In the genomic region with DNA sequence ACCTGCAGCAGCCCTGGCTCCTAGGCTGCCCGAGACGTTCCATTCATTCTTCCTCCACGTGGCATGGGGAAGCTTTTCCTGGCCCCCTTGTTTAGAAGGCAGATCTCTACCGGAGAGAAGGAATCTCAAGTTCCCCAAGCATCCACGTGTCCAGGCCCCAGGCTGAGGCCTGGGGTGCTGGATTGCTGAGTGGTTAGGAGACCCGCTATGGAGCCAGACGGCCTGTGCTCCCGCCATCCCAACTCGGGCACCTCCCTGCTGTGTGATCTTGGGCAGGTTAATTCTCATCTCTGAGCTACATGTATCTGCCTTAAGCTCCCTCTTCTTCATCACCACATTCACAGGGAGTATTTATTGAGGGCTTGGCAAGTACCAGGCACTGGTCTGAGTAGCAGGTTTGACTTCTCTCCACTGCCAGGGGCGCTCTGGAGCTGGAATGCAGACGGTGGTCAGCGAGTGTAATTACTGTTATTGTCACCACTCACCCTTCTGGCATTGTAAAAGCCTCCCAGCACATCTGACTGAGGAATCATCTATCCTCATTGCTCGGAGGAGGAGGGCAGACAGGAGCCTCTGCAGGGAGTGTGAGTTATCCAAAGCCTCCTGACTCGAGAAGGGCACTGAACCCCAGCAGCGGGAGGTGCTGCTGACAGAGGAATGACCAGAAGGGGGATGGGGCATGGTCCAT, we compare ENCODE assay signal across 10 cellular contexts. TPM values are rescaled to one million over a fixed set of nuclear protein-coding genes. Genes with fewer than 3 reads are reported as not detected.
DNase-seq lines count a peak whose midpoint lies in the region; ATAC-seq and TF ChIP-seq lines count a peak whose summit lies in the region.
"Had no signal": no experiment of that assay in that cellular context is flagged by ENCODE, and none has a peak within 500 bp of the region (broad histone marks: within the 10 kb centered on the region; RNA-seq: fewer than 3 reads in every experiment).

No MANE protein-coding gene starts in this region.

- H3F3A ChIP-seq in neural cell (ENCODE audit: insufficient read depth, low read length, poor library complexity, severe bottlenecking), result no peaks in the 10 kb centered on the region

- no peak overlapping the region for H3K27ac ChIP-seq in neural cell (ENCODE audit: low read length)
- H3K27ac ChIP-seq: KMS-11 had no signal

- H3K27ac Mint-ChIP-seq in Caco-2 (ENCODE audit: unreplicated experiment), result peak overlapping the region; percentile 27
- peak overlapping the region; percentile 36 for H3K27ac Mint-ChIP-seq in endothelial cell (ENCODE audit: unreplicated experiment)
- no peak overlapping the region for H3K27ac Mint-ChIP-seq in activated naive CD4-positive, alpha-beta T cell treated with anti-CD3 and anti-CD28 coated beads, Interleukin-2, amount 50 U/mL, for 72 hours

- H3K9me3 ChIP-seq in Caco-2 (no peaks in the 10 kb centered on the region), neural cell (ENCODE audit: low read length) (no peaks in the 10 kb centered on the region)
- H3K9me3 ChIP-seq: prostate gland had no signal

- no peaks in the 10 kb centered on the region for H3K9me2 ChIP-seq in neural cell (ENCODE audit: insufficient read depth, low read length)

- H3K27me3 Mint-ChIP-seq in Caco-2 (ENCODE audit: insufficient read depth, unreplicated experiment) (no peaks in the 10 kb centered on the region), endothelial cell (ENCODE audit: unreplicated experiment) (peaks cover 7% of the 10 kb centered on the region)

- ATAC-seq in GM21576 (IDR thresholded peaks at IDR 0.05; ENCODE audit: unreplicated experiment) (no peak), GM21529 (IDR thresholded peaks at IDR 0.05; ENCODE audit: unreplicated experiment) (no peak)
- no peak for ATAC-seq in activated naive CD4-positive, alpha-beta T cell treated with anti-CD3 and anti-CD28 coated beads, Interleukin-2, amount 50 U/mL, for 72 hours

- H3K4me2 ChIP-seq in neural cell (ENCODE audit: low read length), result no peak overlapping the region
- H3K4me2 ChIP-seq: KMS-11 had no signal

- no peak overlapping the region for H2AFZ ChIP-seq in neural cell (ENCODE audit: low read depth, low read length)

- no TSS peak for BruUV-seq in Caco-2 (replicated peaks; lab: Mats Ljungman, UMichigan)

- H3K4me3 ChIP-seq in Caco-2 (ENCODE audit: low read depth, low read length), result no peak overlapping the region
- H3K4me3 ChIP-seq in neural cell (ENCODE audit: low read length), result no peak overlapping the region
- H3K4me3 ChIP-seq: prostate gland had no signal

- peaks cover 25% of the 10 kb centered on the region for H3K4me1 ChIP-seq in Caco-2

- CTCF ChIA-PET in Caco-2 (lab: Charles Lee), result interaction anchor here (1.5 kb wide), 1 partner anchor 27 kb away, joined by 6 read pairs; no protein-coding TSS in a partner anchor

- H3K36me3 ChIP-seq in Caco-2 (ENCODE audit: control insufficient read depth, insufficient read depth, low read length) (peaks cover 3% of the 10 kb centered on the region), neural cell (ENCODE audit: insufficient read depth, low read length) (no peaks in the 10 kb centered on the region)
- H3K36me3 ChIP-seq: prostate gland had no signal

- H4K20me1 ChIP-seq in neural cell (ENCODE audit: insufficient read depth), result no peaks in the 10 kb centered on the region

- H3K9me3 Mint-ChIP-seq in Caco-2 (ENCODE audit: unreplicated experiment) (no peaks in the 10 kb centered on the region), endothelial cell (ENCODE audit: unreplicated experiment) (no peaks in the 10 kb centered on the region)
- no peaks in the 10 kb centered on the region for H3K9me3 Mint-ChIP-seq in activated naive CD4-positive, alpha-beta T cell treated with anti-CD3 and anti-CD28 coated beads, Interleukin-2, amount 50 U/mL, for 72 hours

- no peaks in the 10 kb centered on the region for H3K27me3 ChIP-seq in Caco-2 (replicated peaks; ENCODE audit: control insufficient read depth, insufficient read depth, low read length)
- H3K27me3 ChIP-seq in neural cell (ENCODE audit: insufficient read depth, low read depth, low read length), result no peaks in the 10 kb centered on the region

- H3K36me3 Mint-ChIP-seq in Caco-2 (ENCODE audit: insufficient read depth, unreplicated experiment) (peaks cover 17% of the 10 kb centered on the region), endothelial cell (ENCODE audit: low read depth, unreplicated experiment) (peaks cover 4% of the 10 kb centered on the region)
- no peaks in the 10 kb centered on the region for H3K36me3 Mint-ChIP-seq in activated naive CD4-positive, alpha-beta T cell treated with anti-CD3 and anti-CD28 coated beads, Interleukin-2, amount 50 U/mL, for 72 hours

- H3K4me1 Mint-ChIP-seq in Caco-2 (ENCODE audit: low read depth, unreplicated experiment), result peaks cover 30% of the 10 kb centered on the region
- peaks cover 12% of the 10 kb centered on the region for H3K4me1 Mint-ChIP-seq in endothelial cell (ENCODE audit: unreplicated experiment)

- no peaks in the 10 kb centered on the region for H3K79me2 ChIP-seq in neural cell (replicated peaks; ENCODE audit: insufficient read depth, low read length)

- intact Hi-C loops in Caco-2 (cut with micrococcal nuclease; ENCODE audit: unreplicated experiment), result no loop called here

- TF ChIP-seq RAD21 in neural cell (conservative IDR thresholded peaks at IDR 0.05), result no peak

- no peak for TF ChIP-seq EP300 in neural cell (conservative IDR thresholded peaks at IDR 0.05; ENCODE audit: poor library complexity, severe bottlenecking)

- POLR2A ChIA-PET in Caco-2 (lab: Charles Lee), result no interaction called here

- DNase-seq in Caco-2, result peak in 1 of 2 experiments; percentile 44
- peak; percentile 7 for DNase-seq in OCI-M1 (lab: John Stamatoyannopoulos, UW)
- peak; percentile 46 for DNase-seq in endothelial cell (ENCODE audit: low spot score)
- no peak for DNase-seq in T-helper 9 cell
- no peak for DNase-seq in activated naive CD4-positive, alpha-beta T cell treated with anti-CD3 and anti-CD28 coated beads, Interleukin-2, amount 50 U/mL, for 72 hours (ENCODE audit: low spot score in 2 of 2)

- H3K9ac ChIP-seq in neural cell (ENCODE audit: low read length), result no peak overlapping the region
- H3K9ac ChIP-seq: KMS-11 had no signal

- H3K4me3 Mint-ChIP-seq in Caco-2 (ENCODE audit: unreplicated experiment) (no peak overlapping the region), endothelial cell (ENCODE audit: unreplicated experiment) (no peak overlapping the region)

- TF ChIP-seq CTCF in Caco-2 (IDR thresholded peaks at IDR 0.05; ENCODE audit: insufficient read depth in 1 of 2, low read depth in 1 of 2, low read length in 1 of 2, severe bottlenecking in 1 of 2, unreplicated experiment in 1 of 2) (no peak), endothelial cell (IDR thresholded peaks at IDR 0.05; ENCODE audit: unreplicated experiment) (no peak), neural cell (IDR thresholded peaks at IDR 0.05; ENCODE audit: poor library complexity, severe bottlenecking) (peak; percentile 32)

TF ChIP-seq in neural cell, 6 proteins besides CTCF, POLR2A, EP300 and RAD21:
- TF ChIP-seq EZH2 (IDR thresholded peaks at IDR 0.05; ENCODE audit: borderline replicate concordance, insufficient read depth, low read length, poor library complexity, severe bottlenecking), result no peak
- no peak for TF ChIP-seq TAF1 (IDR thresholded peaks at IDR 0.05; ENCODE audit: low read depth)
- no peak for TF ChIP-seq SMC3 (conservative IDR thresholded peaks at IDR 0.05; ENCODE audit: poor library complexity)
- no peak for TF ChIP-seq POLR2AphosphoS5 (IDR thresholded peaks at IDR 0.05)
- TF ChIP-seq MXI1 (conservative IDR thresholded peaks at IDR 0.05; ENCODE audit: poor library complexity, severe bottlenecking), result no peak
- TF ChIP-seq, protein P1, sequence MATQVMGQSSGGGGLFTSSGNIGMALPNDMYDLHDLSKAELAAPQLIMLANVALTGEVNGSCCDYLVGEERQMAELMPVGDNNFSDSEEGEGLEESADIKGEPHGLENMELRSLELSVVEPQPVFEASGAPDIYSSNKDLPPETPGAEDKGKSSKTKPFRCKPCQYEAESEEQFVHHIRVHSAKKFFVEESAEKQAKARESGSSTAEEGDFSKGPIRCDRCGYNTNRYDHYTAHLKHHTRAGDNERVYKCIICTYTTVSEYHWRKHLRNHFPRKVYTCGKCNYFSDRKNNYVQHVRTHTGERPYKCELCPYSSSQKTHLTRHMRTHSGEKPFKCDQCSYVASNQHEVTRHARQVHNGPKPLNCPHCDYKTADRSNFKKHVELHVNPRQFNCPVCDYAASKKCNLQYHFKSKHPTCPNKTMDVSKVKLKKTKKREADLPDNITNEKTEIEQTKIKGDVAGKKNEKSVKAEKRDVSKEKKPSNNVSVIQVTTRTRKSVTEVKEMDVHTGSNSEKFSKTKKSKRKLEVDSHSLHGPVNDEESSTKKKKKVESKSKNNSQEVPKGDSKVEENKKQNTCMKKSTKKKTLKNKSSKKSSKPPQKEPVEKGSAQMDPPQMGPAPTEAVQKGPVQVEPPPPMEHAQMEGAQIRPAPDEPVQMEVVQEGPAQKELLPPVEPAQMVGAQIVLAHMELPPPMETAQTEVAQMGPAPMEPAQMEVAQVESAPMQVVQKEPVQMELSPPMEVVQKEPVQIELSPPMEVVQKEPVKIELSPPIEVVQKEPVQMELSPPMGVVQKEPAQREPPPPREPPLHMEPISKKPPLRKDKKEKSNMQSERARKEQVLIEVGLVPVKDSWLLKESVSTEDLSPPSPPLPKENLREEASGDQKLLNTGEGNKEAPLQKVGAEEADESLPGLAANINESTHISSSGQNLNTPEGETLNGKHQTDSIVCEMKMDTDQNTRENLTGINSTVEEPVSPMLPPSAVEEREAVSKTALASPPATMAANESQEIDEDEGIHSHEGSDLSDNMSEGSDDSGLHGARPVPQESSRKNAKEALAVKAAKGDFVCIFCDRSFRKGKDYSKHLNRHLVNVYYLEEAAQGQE (IDR thresholded peaks at IDR 0.05; ENCODE audit: borderline replicate concordance), result no peak

RNA-seq across cellular contexts. Expression of gene ADGRG1, which starts 1.1 kb away (rescaled TPM):
- total RNA-seq in Caco-2 (2022) (153 and 195 TPM in 2 replicates), endothelial cell (ENCODE audit: unreplicated experiment) (2.7 TPM)
- polyA plus RNA-seq in neural cell, result 80.6 and 86.8 TPM in 2 replicates
- polyA minus RNA-seq in neural cell, result 122 and 124 TPM in 2 replicates
- total RNA-seq in activated naive CD4-positive, alpha-beta T cell treated with anti-CD3 and anti-CD28 coated beads, Interleukin-2, amount 50 U/mL, for 72 hours, result 1 to 10 TPM; 4.3 to 8.2 TPM

RNA-seq across cellular contexts. Expression of gene ADGRG3, which starts 40.8 kb away (rescaled TPM):
- 0.25 TPM in 1 of 2 replicates, not detected in the other for total RNA-seq in Caco-2 (2022)
- 0.31 TPM for total RNA-seq in endothelial cell (ENCODE audit: unreplicated experiment)
- 0.62 and 0.86 TPM in 2 replicates for polyA plus RNA-seq in neural cell
- polyA minus RNA-seq in neural cell, result 0.49 TPM in 1 of 2 replicates, not detected in the other
- under 1 TPM; 0.21 to 0.84 TPM for total RNA-seq in activated naive CD4-positive, alpha-beta T cell treated with anti-CD3 and anti-CD28 coated beads, Interleukin-2, amount 50 U/mL, for 72 hours
- total RNA-seq: prostate gland had no signal

Comparison
In these comparisons a context has a peak if more than half of its experiments do, and no peak if none do; other contexts are left out.
1. DNase-seq: peak in OCI-M1 (single experiment) and endothelial cell (single experiment); none in T-helper 9 cell (single experiment) and activated naive CD4-positive, alpha-beta T cell treated with anti-CD3 and anti-CD28 coated beads, Interleukin-2, amount 50 U/mL, for 72 hours (0 of 2).
2. H3K27ac Mint-ChIP-seq: peak in Caco-2 (single experiment) and endothelial cell (single experiment); none in activated naive CD4-positive, alpha-beta T cell treated with anti-CD3 and anti-CD28 coated beads, Interleukin-2, amount 50 U/mL, for 72 hours (0 of 2).
3. RNA of gene ADGRG1, which starts 1.1 kb away (total RNA-seq): 153 to 195 TPM in Caco-2; 4.3 to 8.2 TPM in activated naive CD4-positive, alpha-beta T cell treated with anti-CD3 and anti-CD28 coated beads, Interleukin-2, amount 50 U/mL, for 72 hours and 2.7 TPM in endothelial cell (single experiment); every median in the first group is over 10 times any median in the second.